7 cellular contexts compared by ENCODE assay signal in the genomic region with DNA sequence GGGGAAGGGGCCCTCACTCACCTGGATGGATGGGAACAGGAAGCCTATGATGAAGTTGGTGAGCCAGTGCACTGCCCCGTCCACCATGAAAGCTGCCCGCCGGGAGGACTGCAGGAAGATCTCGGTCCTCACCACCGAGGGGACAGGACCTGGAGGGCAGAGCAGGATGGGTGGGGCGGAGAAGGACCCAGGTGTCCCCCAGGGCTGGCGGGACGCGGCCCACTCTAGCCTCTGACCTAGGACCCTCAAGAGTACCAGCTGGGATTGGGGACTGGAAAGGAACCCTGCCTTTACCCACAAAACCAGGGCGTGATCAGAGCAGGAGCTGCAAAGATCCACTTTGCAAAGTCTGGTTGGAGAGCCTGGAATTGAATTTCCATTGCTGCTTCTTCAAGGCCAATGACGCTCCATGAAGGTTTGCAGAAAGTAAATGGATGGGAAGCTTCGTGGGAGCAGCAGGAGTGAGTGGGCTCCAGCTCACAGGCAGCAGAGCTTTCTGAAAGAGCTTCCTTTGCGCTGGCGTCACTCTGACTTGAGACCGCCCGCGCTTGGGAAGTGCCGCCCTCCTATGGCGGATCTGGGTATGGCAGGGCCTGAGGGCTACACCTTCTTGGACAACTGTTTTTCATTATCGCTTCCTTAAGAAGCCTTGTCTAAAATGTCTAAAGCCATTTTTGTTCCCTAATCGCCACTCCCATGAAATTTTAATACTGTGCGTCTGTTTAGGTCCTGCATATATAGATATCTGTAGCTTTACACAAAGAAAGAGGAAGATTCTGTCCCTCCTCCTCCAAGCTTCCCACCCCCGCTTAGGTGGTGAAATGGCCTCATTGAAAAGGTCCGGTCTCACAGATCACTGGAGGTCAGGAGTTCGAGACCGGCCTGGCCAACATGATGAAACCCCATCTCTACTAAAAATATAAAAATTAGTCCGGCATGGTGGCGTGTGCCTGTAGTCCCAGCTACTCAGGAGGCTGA. TPM values are rescaled to one million over a fixed set of nuclear protein-coding genes. Genes with fewer than 3 reads are reported as not detected.
DNase-seq lines count a peak whose midpoint lies in the region; ATAC-seq and TF ChIP-seq lines count a peak whose summit lies in the region.

No MANE protein-coding gene starts in this region.

- 43 to 52% (median 49%) methylated on average over 25 to 28 of the region's 28 CpGs for WGBS in adrenal gland, 4 donors

- no peaks in the 10 kb centered on the region for H4K20me1 ChIP-seq in KMS-11 (ENCODE audit: insufficient read depth)

- H3K4me3 ChIP-seq in KMS-11 (IDR thresholded peaks at IDR 0.05; ENCODE audit: insufficient read depth, low read depth, low read length) = no peak overlapping the region
- H3K4me3 ChIP-seq in adrenal gland = no peak overlapping the region
- H3K4me3 ChIP-seq in right atrium auricular region = no peak overlapping the region

- intact Hi-C loops in adrenal gland (cut with DNase I) (loop anchor here in 1 of 2 donors (5.0 kb wide), 2 partner anchors 83 to 97 kb away; no protein-coding TSS in a partner anchor), sciatic nerve (cut with DNase I) (no loop called here)

- H3K27ac ChIP-seq in KMS-11 = no peak overlapping the region
- H3K27ac ChIP-seq in adrenal gland = no peak overlapping the region
- H3K27ac ChIP-seq in right atrium auricular region = no peak overlapping the region

- peak; percentile 58 for TF ChIP-seq CTCF in GM12801 (IDR thresholded peaks at IDR 0.05; ENCODE audit: extremely low read depth, insufficient read length)
- peak; percentile 95 for TF ChIP-seq CTCF in KMS-11 (conservative IDR thresholded peaks at IDR 0.05; ENCODE audit: low read depth, low read length)
- TF ChIP-seq CTCF in adrenal gland (IDR thresholded peaks at IDR 0.05) = peak; percentile 74 to 95 (median 84)
- peak; percentile 96 to 97 for TF ChIP-seq CTCF in right atrium auricular region (IDR thresholded peaks at IDR 0.05)

- no peaks in the 10 kb centered on the region for H3K79me2 ChIP-seq in KMS-11 (ENCODE audit: insufficient read depth, low read depth)

- no peak overlapping the region for H3K9ac ChIP-seq in KMS-11

- no peaks in the 10 kb centered on the region for H3K36me3 ChIP-seq in KMS-11 (ENCODE audit: insufficient read depth)
- H3K36me3 ChIP-seq in adrenal gland (replicated peaks in 1 of 2) = no peaks in the 10 kb centered on the region
- H3K36me3 ChIP-seq in right atrium auricular region = no peaks in the 10 kb centered on the region

- H3K4me2 ChIP-seq in KMS-11 = no peak overlapping the region; the same call in 1 of the 2 replicates

- H3K27me3 ChIP-seq in KMS-11 (ENCODE audit: insufficient read depth, low read depth) (peaks cover 7% of the 10 kb centered on the region; the same call in 1 of the 2 replicates), adrenal gland (no peaks in the 10 kb centered on the region), right atrium auricular region (no peaks in the 10 kb centered on the region)

- H3K9me3 ChIP-seq in adrenal gland (replicated peaks in 1 of 3) (no peaks in the 10 kb centered on the region), right atrium auricular region (no peaks in the 10 kb centered on the region)

- TF ChIP-seq POLR2A in adrenal gland (IDR thresholded peaks at IDR 0.05) = no peak

- H2AFZ ChIP-seq in KMS-11 (ENCODE audit: low read depth) = peak overlapping the region; percentile 68

- ATAC-seq in sciatic nerve = peak; percentile 91
- no peak for ATAC-seq in GM21737 (IDR thresholded peaks at IDR 0.05; ENCODE audit: unreplicated experiment)

- DNase-seq in T-helper 2 cell = peak; percentile 36 to 79 (median 58)
- DNase-seq in adrenal gland = peak; percentile 65 to 87 (median 82)
- peak; percentile 87 for DNase-seq in right atrium auricular region (ENCODE audit: low spot score)
- peak; percentile 93 for DNase-seq in sciatic nerve (ENCODE audit: low spot score)

- H3K4me1 ChIP-seq in KMS-11 (ENCODE audit: low read depth, poor library complexity, severe bottlenecking) (no peaks in the 10 kb centered on the region), adrenal gland (replicated peaks in 1 of 2) (no peaks in the 10 kb centered on the region), right atrium auricular region (peaks cover 0 to 8% of the 10 kb centered on the region in 2 donors)

RNA-seq across cellular contexts. Expression of a gene that starts 21.2 kb away (rescaled TPM):
- not detected for total RNA-seq in adrenal gland
- polyA plus RNA-seq in adrenal gland = not detected
- not detected for total RNA-seq in right atrium auricular region
- total RNA-seq in sciatic nerve = not detected

RNA-seq across cellular contexts. Expression of a gene that starts 59.4 kb away (rescaled TPM):
- not detected for total RNA-seq in adrenal gland
- polyA plus RNA-seq in adrenal gland = not detected
- total RNA-seq in right atrium auricular region = not detected
- not detected for total RNA-seq in sciatic nerve
